15 cellular contexts compared by ENCODE assay signal in the genomic region with DNA sequence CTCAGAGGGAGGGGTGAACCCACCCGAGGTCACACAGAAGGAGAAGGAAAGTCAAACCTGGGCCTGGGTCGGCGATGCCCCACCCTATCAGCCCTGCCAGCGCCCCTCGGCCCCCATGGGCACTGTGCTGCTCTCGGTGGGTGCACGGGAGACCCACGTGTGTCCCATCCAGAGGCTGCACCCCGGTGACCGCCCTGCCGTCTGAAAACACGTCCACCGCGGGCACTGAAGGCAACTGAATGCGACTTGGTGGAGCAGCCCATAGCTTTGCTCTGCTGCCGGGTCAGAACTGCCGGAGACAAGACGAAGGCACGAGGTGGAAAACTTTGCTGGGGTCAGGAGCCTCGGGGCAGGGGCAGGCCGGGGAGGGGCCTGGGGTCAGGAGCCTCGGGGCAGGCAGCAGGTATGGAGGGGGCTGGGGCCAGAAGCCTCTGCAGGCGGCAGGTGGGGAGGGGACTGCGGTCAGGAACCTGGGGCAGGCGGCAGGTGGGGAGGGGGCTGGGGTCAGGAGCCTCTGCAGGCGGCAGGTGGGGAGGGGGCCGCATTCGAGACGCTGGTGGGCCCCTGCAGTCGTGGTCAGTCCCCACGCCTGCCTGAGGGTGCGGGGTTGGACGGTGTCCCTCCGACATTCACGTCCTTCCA. TPM values are rescaled to one million over a fixed set of nuclear protein-coding genes. Genes with fewer than 3 reads are reported as not detected.
DNase-seq lines count a peak whose midpoint lies in the region; ATAC-seq and TF ChIP-seq lines count a peak whose summit lies in the region.
"Had no signal": no experiment of that assay in that cellular context is flagged by ENCODE, and none has a peak within 500 bp of the region (broad histone marks: within the 10 kb centered on the region; RNA-seq: fewer than 3 reads in every experiment).

No MANE protein-coding gene starts in this region.

- H3K9me3 ChIP-seq in esophagus squamous epithelium, result no peaks in the 10 kb centered on the region
- H3K9me3 ChIP-seq in neuronal stem cell (replicated peaks in 1 of 2; ENCODE audit: control insufficient read depth in 2 of 2, insufficient read depth in 1 of 2, low read depth in 1 of 2, low read length in 2 of 2), result peaks cover 0 to 2% of the 10 kb centered on the region in 2 donors
- peaks cover 0 to 12% (median 0%) of the 10 kb centered on the region in 4 donors for H3K9me3 ChIP-seq in tibial nerve

- peak overlapping the region; percentile 95 for H2BK5ac ChIP-seq in neuronal stem cell (ENCODE audit: low read length)

- H3K23ac ChIP-seq in neuronal stem cell (ENCODE audit: low read depth, low read length, poor library complexity), result peak overlapping the region; percentile 95

- H4K8ac ChIP-seq in neuronal stem cell (ENCODE audit: low read depth, low read length), result no peak overlapping the region

- intact Hi-C loops in esophagus squamous epithelium (cut with DNase I), result loop anchor here (5.0 kb wide), 1 partner anchor 33 kb away; a partner anchor contains a TSS

- H2BK15ac ChIP-seq in neuronal stem cell (ENCODE audit: low read length), result peak overlapping the region; percentile 58

- H2AFZ ChIP-seq in neuronal stem cell (ENCODE audit: low read length), result no peak overlapping the region

- TF ChIP-seq CTCF in esophagus squamous epithelium (IDR thresholded peaks at IDR 0.05), result no peak
- TF ChIP-seq CTCF in tibial nerve (IDR thresholded peaks at IDR 0.05), result no peak

- WGBS in esophagus squamous epithelium, 2 donors, result 54 to 73% methylated on average over 16 to 19 of the region's 35 CpGs
- WGBS in neuronal stem cell (ENCODE audit: extremely low coverage in 2 of 2, insufficient read length in 2 of 2, insufficient replicate concordance in 1 of 2), 2 donors, result no CpG with 5 or more reads among the region's 35 CpGs
- 36 to 42% methylated on average over 13 to 32 of the region's 35 CpGs for WGBS in tibial nerve, 2 donors

- TF ChIP-seq POLR2A in esophagus squamous epithelium (IDR thresholded peaks at IDR 0.05) (no peak), tibial nerve (IDR thresholded peaks at IDR 0.05) (no peak)

- H3K4me3 Mint-ChIP-seq in activated CD8-positive, alpha-beta memory T cell treated with anti-CD3 and anti-CD28 coated beads, Interleukin-2, amount 10 ng/mL, durations not matched to agents 7 days and 5 days, result no peak overlapping the region
- H3K4me3 Mint-ChIP-seq in activated CD4-positive, alpha-beta memory T cell treated with anti-CD3 and anti-CD28 coated beads, Interleukin-2, amount 10 ng/mL, durations not matched to agents 7 days and 5 days, result no peak overlapping the region

- H2AK5ac ChIP-seq in neuronal stem cell (ENCODE audit: low read depth, low read length), result peak overlapping the region; percentile 83

- CTCF ChIA-PET in activated CD8-positive, alpha-beta memory T cell treated with anti-CD3 and anti-CD28 coated beads, Interleukin-2, amount 10 ng/mL, durations not matched to agents 7 days and 5 days (lab: Charles Lee), result interaction anchor here (1.3 to 1.6 kb wide), 2 partner anchors 8 to 23 kb away, joined by 4 to 6 read pairs; no protein-coding TSS in a partner anchor
- CTCF ChIA-PET in activated CD4-positive, alpha-beta memory T cell treated with anti-CD3 and anti-CD28 coated beads, Interleukin-2, amount 10 ng/mL, durations not matched to agents 7 days and 5 days (lab: Charles Lee), result no interaction called here

- H3K27me3 ChIP-seq in esophagus squamous epithelium (no peaks in the 10 kb centered on the region), neuronal stem cell (ENCODE audit: control insufficient read depth in 3 of 3, insufficient read depth in 3 of 3, low read depth in 1 of 3, low read length in 3 of 3) (no peaks in the 10 kb centered on the region), tibial nerve (no peaks in the 10 kb centered on the region)

- no peaks in the 10 kb centered on the region for H3K9me3 Mint-ChIP-seq in activated CD8-positive, alpha-beta memory T cell treated with anti-CD3 and anti-CD28 coated beads, Interleukin-2, amount 10 ng/mL, durations not matched to agents 7 days and 5 days (ENCODE audit: low read depth)
- no peaks in the 10 kb centered on the region for H3K9me3 Mint-ChIP-seq in activated CD4-positive, alpha-beta memory T cell treated with anti-CD3 and anti-CD28 coated beads, Interleukin-2, amount 10 ng/mL, durations not matched to agents 7 days and 5 days
- H3K9me3 Mint-ChIP-seq: stimulated activated naive CD8-positive, alpha-beta T cell treated with anti-CD3 and anti-CD28 coated beads, Interleukin-15, Interleukin-2, amounts not matched to agents 100 ng/mL and 50 ng/mL, for 24 hours had no signal

- H3K27ac Mint-ChIP-seq in activated CD8-positive, alpha-beta memory T cell treated with anti-CD3 and anti-CD28 coated beads, Interleukin-2, amount 10 ng/mL, durations not matched to agents 7 days and 5 days, result peak overlapping the region; percentile 18
- no peak overlapping the region for H3K27ac Mint-ChIP-seq in activated CD4-positive, alpha-beta memory T cell treated with anti-CD3 and anti-CD28 coated beads, Interleukin-2, amount 10 ng/mL, durations not matched to agents 7 days and 5 days
- H3K27ac Mint-ChIP-seq: stimulated activated naive CD8-positive, alpha-beta T cell treated with anti-CD3 and anti-CD28 coated beads, Interleukin-15, Interleukin-2, amounts not matched to agents 100 ng/mL and 50 ng/mL, for 24 hours had no signal

- H3K4me1 Mint-ChIP-seq in activated CD8-positive, alpha-beta memory T cell treated with anti-CD3 and anti-CD28 coated beads, Interleukin-2, amount 10 ng/mL, durations not matched to agents 7 days and 5 days, result peaks cover 38% of the 10 kb centered on the region
- H3K4me1 Mint-ChIP-seq in activated CD4-positive, alpha-beta memory T cell treated with anti-CD3 and anti-CD28 coated beads, Interleukin-2, amount 10 ng/mL, durations not matched to agents 7 days and 5 days, result peaks cover 18% of the 10 kb centered on the region

- no peak for DNase-seq in activated CD8-positive, alpha-beta memory T cell treated with anti-CD3 and anti-CD28 coated beads, Interleukin-2, amount 10 ng/mL, durations not matched to agents 7 days and 5 days
- no peak for DNase-seq in activated CD8-positive, alpha-beta memory T cell treated with anti-CD3 and anti-CD28 coated beads for 24 hours
- DNase-seq in esophagus squamous epithelium (lab: John Stamatoyannopoulos, UW) (no peak), neuronal stem cell (ENCODE audit: low spot score) (no peak), tibial nerve (ENCODE audit: low spot score in 2 of 2) (no peak), ecto neural progenitor cell (ENCODE audit: low spot score) (no peak)
- DNase-seq in activated CD4-positive, alpha-beta memory T cell treated with anti-CD3 and anti-CD28 coated beads, Interleukin-2, amount 10 ng/mL, durations not matched to agents 7 days and 5 days, result no peak
- DNase-seq: 8988T; Calu3; NCI-H1694; NCI-H774; SIG-M5; stimulated activated CD4-positive, alpha-beta T cell treated with anti-CD3 and anti-CD28 coated beads, Interleukin-2, amount 100 ng/mL, for 48 hours had no signal

- H3K27me3 Mint-ChIP-seq in activated CD8-positive, alpha-beta memory T cell treated with anti-CD3 and anti-CD28 coated beads, Interleukin-2, amount 10 ng/mL, durations not matched to agents 7 days and 5 days, result no peaks in the 10 kb centered on the region
- H3K27me3 Mint-ChIP-seq in activated CD4-positive, alpha-beta memory T cell treated with anti-CD3 and anti-CD28 coated beads, Interleukin-2, amount 10 ng/mL, durations not matched to agents 7 days and 5 days, result no peaks in the 10 kb centered on the region
- H3K27me3 Mint-ChIP-seq: stimulated activated naive CD8-positive, alpha-beta T cell treated with anti-CD3 and anti-CD28 coated beads, Interleukin-15, Interleukin-2, amounts not matched to agents 100 ng/mL and 50 ng/mL, for 24 hours had no signal

- H3K36me3 ChIP-seq in esophagus squamous epithelium (peaks cover 0 to 14% (median 0%) of the 10 kb centered on the region in 3 donors), neuronal stem cell (replicated peaks in 1 of 2; ENCODE audit: control insufficient read depth in 2 of 2, insufficient read depth in 2 of 2, low read length in 2 of 2) (peaks cover 6 to 14% of the 10 kb centered on the region in 2 donors), tibial nerve (peaks cover 0 to 32% (median 0%) of the 10 kb centered on the region in 3 donors)

- H3K9ac ChIP-seq in neuronal stem cell (ENCODE audit: low read depth, low read length, poor library complexity), result peak overlapping the region; percentile 70

- peak overlapping the region; percentile 84 for H3K4ac ChIP-seq in neuronal stem cell (ENCODE audit: low read length)

- H3K27ac ChIP-seq in esophagus squamous epithelium, result peak overlapping the region; percentile 82 to 98 (median 93)
- H3K27ac ChIP-seq in neuronal stem cell (replicated peaks; ENCODE audit: low read length), result no peak overlapping the region
- peak overlapping the region; percentile 90 to 99 (median 93) for H3K27ac ChIP-seq in tibial nerve

- H3K4me1 ChIP-seq in esophagus squamous epithelium (peaks cover 26 to 78% (median 47%) of the 10 kb centered on the region in 3 donors), neuronal stem cell (ENCODE audit: control insufficient read depth in 2 of 2, insufficient read depth in 1 of 2, low read depth in 1 of 2, low read length in 2 of 2) (peaks cover 42 to 47% of the 10 kb centered on the region in 2 donors), tibial nerve (peaks cover 5 to 63% (median 42%) of the 10 kb centered on the region in 4 donors)

- H3K4me3 ChIP-seq in esophagus squamous epithelium, result peak overlapping the region in 2 of 4 donors; percentile 13 to 58
- no peak overlapping the region for H3K4me3 ChIP-seq in neuronal stem cell (ENCODE audit: low read length in 2 of 2)
- peak overlapping the region in 1 of 4 donors; percentile 36 for H3K4me3 ChIP-seq in tibial nerve

- no peak for ATAC-seq in activated CD8-positive, alpha-beta memory T cell treated with anti-CD3 and anti-CD28 coated beads, Interleukin-2, amount 10 ng/mL, durations not matched to agents 7 days and 5 days
- ATAC-seq in HG03135 (IDR thresholded peaks at IDR 0.05; ENCODE audit: unreplicated experiment), result no peak

- peaks cover 32% of the 10 kb centered on the region for H3K79me1 ChIP-seq in neuronal stem cell (ENCODE audit: low read depth, low read length)

- no peak for TF ChIP-seq EP300 in tibial nerve (IDR thresholded peaks at IDR 0.05)

- H3K14ac ChIP-seq in neuronal stem cell (ENCODE audit: low read length), result peak overlapping the region; percentile 97

- no peak overlapping the region for H4K91ac ChIP-seq in neuronal stem cell (ENCODE audit: low read depth, low read length, poor library complexity)

- H3K4me2 ChIP-seq in neuronal stem cell (ENCODE audit: insufficient read depth, low read length, poor library complexity, severe bottlenecking), result no peak overlapping the region

- H2BK12ac ChIP-seq in neuronal stem cell (ENCODE audit: low read length), result peak overlapping the region; percentile 73

- peaks cover 8% of the 10 kb centered on the region for H3K36me3 Mint-ChIP-seq in activated CD8-positive, alpha-beta memory T cell treated with anti-CD3 and anti-CD28 coated beads, Interleukin-2, amount 10 ng/mL, durations not matched to agents 7 days and 5 days
- no peaks in the 10 kb centered on the region for H3K36me3 Mint-ChIP-seq in activated CD4-positive, alpha-beta memory T cell treated with anti-CD3 and anti-CD28 coated beads, Interleukin-2, amount 10 ng/mL, durations not matched to agents 7 days and 5 days (ENCODE audit: low read depth)

- H3K18ac ChIP-seq in neuronal stem cell (ENCODE audit: low read length), result peak overlapping the region; percentile 83

- POLR2A ChIA-PET in activated CD4-positive, alpha-beta memory T cell treated with anti-CD3 and anti-CD28 coated beads, Interleukin-2, amount 10 ng/mL, durations not matched to agents 7 days and 5 days (lab: Charles Lee), result no interaction called here

- H2BK120ac ChIP-seq in neuronal stem cell (ENCODE audit: low read depth, low read length), result no peak overlapping the region

RNA-seq across cellular contexts. Expression of a gene that starts 30.5 kb away (rescaled TPM):
- 10 to 100 TPM; 23.9 to 37.7 TPM for total RNA-seq in activated CD8-positive, alpha-beta memory T cell treated with anti-CD3 and anti-CD28 coated beads, Interleukin-2, amount 10 ng/mL, durations not matched to agents 7 days and 5 days
- total RNA-seq in esophagus squamous epithelium (10 to 100 TPM; 12.0 to 25.3 (median 15.2) TPM), tibial nerve (10 to 100 TPM; 23.0 to 37.2 (median 24.9) TPM)
- 25.4 TPM for polyA plus RNA-seq in neuronal stem cell (2013, experiment 1 of 2)
- polyA plus RNA-seq in neuronal stem cell (2013, experiment 2 of 2), result 24.7 TPM
- 10 to 100 TPM; 18.3 to 19.6 TPM for total RNA-seq in activated CD4-positive, alpha-beta memory T cell treated with anti-CD3 and anti-CD28 coated beads, Interleukin-2, amount 10 ng/mL, durations not matched to agents 7 days and 5 days

RNA-seq across cellular contexts. Expression of a gene that starts 38.4 kb away (rescaled TPM):
- total RNA-seq in activated CD8-positive, alpha-beta memory T cell treated with anti-CD3 and anti-CD28 coated beads, Interleukin-2, amount 10 ng/mL, durations not matched to agents 7 days and 5 days, result 1 to 10 TPM; 1.0 to 1.3 TPM
- total RNA-seq in esophagus squamous epithelium (10 to 100 TPM; 23.7 to 71.1 (median 28.0) TPM), tibial nerve (under 1 TPM in 3 of 4 donors, not detected in 1; 0.21 to 0.90 (median 0.22) TPM)
- 23.4 TPM for polyA plus RNA-seq in neuronal stem cell (2013, experiment 1 of 2)
- polyA plus RNA-seq in neuronal stem cell (2013, experiment 2 of 2), result 21.0 TPM
- 1 to 10 TPM; 1.4 to 1.7 TPM for total RNA-seq in activated CD4-positive, alpha-beta memory T cell treated with anti-CD3 and anti-CD28 coated beads, Interleukin-2, amount 10 ng/mL, durations not matched to agents 7 days and 5 days

RNA-seq across cellular contexts. Expression of a gene that starts 43.1 kb away (rescaled TPM):
- 10 to 100 TPM; 33.4 to 33.7 TPM for total RNA-seq in activated CD8-positive, alpha-beta memory T cell treated with anti-CD3 and anti-CD28 coated beads, Interleukin-2, amount 10 ng/mL, durations not matched to agents 7 days and 5 days
- total RNA-seq in esophagus squamous epithelium (10 to 100 TPM; 15.9 to 26.7 (median 21.3) TPM), tibial nerve (10 to 100 TPM; 22.9 to 59.1 (median 42.7) TPM)
- 23.9 TPM for polyA plus RNA-seq in neuronal stem cell (2013, experiment 1 of 2)
- polyA plus RNA-seq in neuronal stem cell (2013, experiment 2 of 2), result 25.3 TPM
- 10 to 100 TPM; 20.5 to 21.6 TPM for total RNA-seq in activated CD4-positive, alpha-beta memory T cell treated with anti-CD3 and anti-CD28 coated beads, Interleukin-2, amount 10 ng/mL, durations not matched to agents 7 days and 5 days

Comparison
In these comparisons a context has a peak if more than half of its experiments do, and no peak if none do; other contexts are left out.
1. RNA of a gene that starts 38.4 kb away (total RNA-seq): 23.7 to 71.1 TPM in esophagus squamous epithelium; 1.4 to 1.7 TPM in activated CD4-positive, alpha-beta memory T cell treated with anti-CD3 and anti-CD28 coated beads, Interleukin-2, amount 10 ng/mL, durations not matched to agents 7 days and 5 days, 1.0 to 1.3 TPM in activated CD8-positive, alpha-beta memory T cell treated with anti-CD3 and anti-CD28 coated beads, Interleukin-2, amount 10 ng/mL, durations not matched to agents 7 days and 5 days and 0.21 to 0.90 TPM in tibial nerve; every median in the first group is over 4 times any median in the second.